In genomic region chr17:76833747-76834146, GRCh38 we compare ENCODE assay signal across 30 cellular contexts.
"Had no signal": no experiment of that assay in that cellular context is flagged by ENCODE, and none has a peak within 500 bp of the region (broad histone marks: within the 10 kb centered on the region; RNA-seq: fewer than 3 reads in every experiment).

No MANE protein-coding gene starts in this region.

- H3K27ac ChIP-seq: adrenal gland, body of pancreas, brain microvascular endothelial cell, breast epithelium had no signal

- H3K36me3 ChIP-seq: adrenal gland, brain microvascular endothelial cell, breast epithelium had no signal

- H3K4me3 ChIP-seq: adrenal gland, body of pancreas, breast epithelium had no signal

- ATAC-seq: activated CD8-positive, alpha-beta T cell treated with anti-CD3 and anti-CD28 coated beads for 36 hours; activated naive CD4-positive, alpha-beta T cell treated with anti-CD3 and anti-CD28 coated beads, Interleukin-2, amount 50 U/mL, for 72 hours; activated T-cell treated with anti-CD3 and anti-CD28 coated beads, Interleukin-2, amount 50 U/mL, for 4 hours; activated T-cell treated with anti-CD3 and anti-CD28 coated beads, Interleukin-2, amount 50 U/mL, for 72 hours; activated T-helper 17 cell treated with anti-CD3 and anti-CD28 coated beads, Interleukin-2, amount 50 U/mL, for 72 hours; body of pancreas had no signal

- H3K9me3 ChIP-seq: adrenal gland, body of pancreas, breast epithelium had no signal

- H3K4me1 ChIP-seq: adrenal gland, body of pancreas, breast epithelium had no signal

- H3K27me3 ChIP-seq: adrenal gland, body of pancreas, breast epithelium had no signal

- DNase-seq: activated B cell treated with CpG ODN at 0.5 μM for 24 hours; activated CD4-positive, alpha-beta memory T cell treated with anti-CD3 and anti-CD28 coated beads for 36 hours; activated CD4-positive, alpha-beta T cell treated with anti-CD3 and anti-CD28 coated beads for 4 hours; activated CD4-positive, alpha-beta T cell treated with anti-CD3 and anti-CD28 coated beads, Interleukin-2, amount 10 ng/mL, durations not matched to agents 24 days and 14 days; activated CD4-positive, alpha-beta T cell treated with anti-CD3 and anti-CD28 coated beads, Interleukin-2, amount 50 U/mL, for 1 hour; activated CD4-positive, alpha-beta T cell treated with anti-CD3 and anti-CD28 coated beads, Interleukin-2, amount 50 U/mL, for 4 hours; activated CD4-positive, CD25-positive, alpha-beta regulatory T cell treated with anti-CD3 and anti-CD28 coated beads, Interleukin-2, amount 50 U/mL, for 72 hours; activated CD8-positive, alpha-beta memory T cell treated with anti-CD3 and anti-CD28 coated beads, Interleukin-2, amount 50 U/mL, for 4 hours; activated CD8-positive, alpha-beta T cell treated with anti-CD3 and anti-CD28 coated beads for 36 hours; activated effector memory CD4-positive, alpha-beta T cell treated with anti-CD3 and anti-CD28 coated beads, Interleukin-2, amount 50 U/mL, for 16 hours; activated gamma-delta T cell treated with Interleukin-2 at 50 U/mL for 16 hours; activated naive CD4-positive, alpha-beta T cell; activated naive CD4-positive, alpha-beta T cell treated with anti-CD3 and anti-CD28 coated beads for 36 hours; activated naive CD4-positive, alpha-beta T cell treated with anti-CD3 and anti-CD28 coated beads, Interleukin-2, amount 50 U/mL, for 16 hours; activated naive CD8-positive, alpha-beta T cell treated with anti-CD3 and anti-CD28 coated beads for 36 hours; activated T-cell treated with anti-CD3 and anti-CD28 coated beads for 4 hours; activated T-cell treated with anti-CD3 and anti-CD28 coated beads, Interleukin-2, amount 50 U/mL, for 1 hour; activated T-cell treated with anti-CD3 and anti-CD28 coated beads, Interleukin-2, amount 50 U/mL, for 4 hours; activated T-cell treated with anti-CD3 and anti-CD28 coated beads, Interleukin-2, amount 50 U/mL, for 72 hours; adrenal gland; amniotic stem cell; aorta; body of pancreas; brain microvascular endothelial cell; central memory CD4-positive, alpha-beta T cell; T-helper 2 cell; T-helper 9 cell had no signal
